8 cellular contexts compared by ENCODE assay signal in the genomic region with DNA sequence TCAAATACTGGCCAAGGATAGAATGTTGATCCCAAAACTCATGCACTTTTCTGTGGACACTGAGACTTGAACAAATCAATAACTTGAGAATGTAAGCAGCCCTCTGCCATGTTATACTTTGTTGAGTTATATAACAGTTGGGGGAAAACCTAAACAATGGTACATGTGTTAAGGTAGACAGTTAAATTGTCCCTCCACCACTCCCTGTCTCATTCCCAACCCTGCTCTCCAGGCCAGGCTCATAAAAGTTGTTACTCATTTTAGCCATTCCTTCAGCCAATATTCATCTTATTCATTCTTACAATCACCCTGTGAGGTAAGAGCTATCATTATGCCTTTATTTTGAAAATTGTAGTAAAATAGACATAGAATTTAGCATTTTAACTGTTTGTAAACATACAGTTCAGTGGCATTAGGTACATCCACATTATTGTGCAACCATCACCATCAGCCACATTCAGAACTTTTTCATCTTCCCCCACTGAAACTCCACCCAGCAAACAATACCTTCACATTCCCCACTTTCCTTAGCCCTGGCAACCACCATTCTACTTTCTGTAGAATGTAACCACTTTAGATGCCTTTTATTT. TPM values are rescaled to one million over a fixed set of nuclear protein-coding genes. Genes with fewer than 3 reads are reported as not detected.
DNase-seq lines count a peak whose midpoint lies in the region; TF ChIP-seq lines count a peak whose summit lies in the region.

No MANE protein-coding gene starts in this region.

- H3K4me1 ChIP-seq in skeletal muscle tissue (ENCODE audit: control insufficient read depth in 3 of 3, insufficient read depth in 3 of 3, low read length in 3 of 3) (peaks cover 31 to 45% (median 38%) of the 10 kb centered on the region in 3 donors), BE2C (peaks cover 41% of the 10 kb centered on the region)

- H3K9ac ChIP-seq in skeletal muscle tissue (ENCODE audit: low read depth in 1 of 3, low read length in 3 of 3) = peak overlapping the region in 2 of 3 donors; percentile 66 to 79

- in situ Hi-C loops in SK-MEL-5 (cut with HindIII; ENCODE audit: low pct_unique_long_range_greater_than_20kb, low sequenced_read_pairs) = no loop called here

- H3K9me3 ChIP-seq in skeletal muscle tissue (ENCODE audit: control insufficient read depth in 3 of 3, low read length in 3 of 3) (no peaks in the 10 kb centered on the region), BE2C (no peaks in the 10 kb centered on the region)

- TF ChIP-seq CTCF in fibroblast of mammary gland (conservative IDR thresholded peaks at IDR 0.05; ENCODE audit: control insufficient read depth, insufficient read depth, low read depth, low read length) (no peak), BE2C (IDR thresholded peaks at IDR 0.05; ENCODE audit: low read depth, low read length) (no peak)

- H3K4me3 ChIP-seq in fibroblast of mammary gland (ENCODE audit: control insufficient read depth, low read depth, low read length) (no peak overlapping the region), skeletal muscle tissue (ENCODE audit: low read length in 3 of 3) (peak overlapping the region in 1 of 3 donors; percentile 32), BE2C (ENCODE audit: low read depth, low read length) (no peak overlapping the region)

- DNase-seq in EL (peak; percentile 68), SK-MEL-5 (ENCODE audit: low read depth, low spot score) (peak; percentile 50), fibroblast of mammary gland (ENCODE audit: low read depth) (peak; percentile 63), NCI-H1417 (lab: John Stamatoyannopoulos, UW) (no peak), NCI-H748 treated with DMSO at 0.1 percent for 48 hours (lab: John Stamatoyannopoulos, UW) (no peak), superior temporal gyrus (ENCODE audit: extremely low spot score) (no peak), BE2C (no peak)

- H3K27ac ChIP-seq in skeletal muscle tissue (ENCODE audit: low read depth, low read length) = peak overlapping the region; percentile 90

- H3K27me3 ChIP-seq in skeletal muscle tissue (ENCODE audit: control insufficient read depth in 3 of 3, insufficient read depth in 3 of 3, low read length in 3 of 3) (no peaks in the 10 kb centered on the region), BE2C (no peaks in the 10 kb centered on the region)

- H3K36me3 ChIP-seq in skeletal muscle tissue (ENCODE audit: control insufficient read depth in 3 of 3, insufficient read depth in 3 of 3, low read length in 3 of 3) = no peaks in the 10 kb centered on the region
- no peaks in the 10 kb centered on the region for H3K36me3 ChIP-seq in BE2C

RNA-seq across cellular contexts. Expression of gene IER3, which starts 38.2 kb away (rescaled TPM):
- 143 and 149 TPM in 2 replicates for total RNA-seq in SK-MEL-5 (2014; rRNA removed; shearing (Covaris generic))
- 363 and 401 TPM in 2 replicates for polyA plus RNA-seq in SK-MEL-5 (2015; cell fraction: cytosol; rRNA removed)
- polyA plus RNA-seq in SK-MEL-5 (2015; cell fraction: nucleus; rRNA removed) = 208 and 244 TPM in 2 replicates
- 4.2 TPM for total RNA-seq in skeletal muscle tissue
- polyA plus RNA-seq in BE2C (2012; ENCODE audit: insufficient read depth, insufficient read length, low read depth) = 6.2 TPM

RNA-seq across cellular contexts. Expression of gene FLOT1, which starts 40.0 kb away (rescaled TPM):
- total RNA-seq in SK-MEL-5 (2014; rRNA removed; shearing (Covaris generic)) = 159 and 182 TPM in 2 replicates
- 164 and 200 TPM in 2 replicates for polyA plus RNA-seq in SK-MEL-5 (2015; cell fraction: cytosol; rRNA removed)
- polyA plus RNA-seq in SK-MEL-5 (2015; cell fraction: nucleus; rRNA removed) = 225 and 236 TPM in 2 replicates
- 44.9 TPM for total RNA-seq in skeletal muscle tissue
- polyA plus RNA-seq in BE2C (2012; ENCODE audit: insufficient read depth, insufficient read length, low read depth) = 190 TPM

Comparison
In these comparisons a context has a peak if more than half of its experiments do, and no peak if none do; other contexts are left out.
1. DNase-seq: peak in EL (single experiment), SK-MEL-5 (single experiment) and fibroblast of mammary gland (single experiment); none in NCI-H1417 (0 of 3), NCI-H748 treated with DMSO at 0.1 percent for 48 hours (single experiment), superior temporal gyrus (single experiment) and BE2C (single experiment).
2. RNA of gene IER3, which starts 38.2 kb away (total RNA-seq): 143 to 149 TPM in SK-MEL-5; 4.2 TPM in skeletal muscle tissue (single experiment); every median in the first group is over 10 times any median in the second.